In genomic region chr17:48554412-48555090, GRCh38 we compare ENCODE assay signal across 9 cellular contexts. TPM values are rescaled to one million over a fixed set of nuclear protein-coding genes. Genes with fewer than 3 reads are reported as not detected.
DNase-seq lines count a peak whose midpoint lies in the region; ATAC-seq, FAIRE-seq and TF ChIP-seq lines count a peak whose summit lies in the region.
"Had no signal": no experiment of that assay in that cellular context is flagged by ENCODE, and none has a peak within 500 bp of the region (broad histone marks: within the 10 kb centered on the region; RNA-seq: fewer than 3 reads in every experiment).

No MANE protein-coding gene starts in this region.

- H3K9me3 ChIP-seq in kidney (ENCODE audit: control insufficient read depth in 1 of 2, low read length in 2 of 2) (no peaks in the 10 kb centered on the region), spleen (no peaks in the 10 kb centered on the region)

- TF ChIP-seq CTCF in kidney (IDR thresholded peaks at IDR 0.05; ENCODE audit: borderline replicate concordance, extremely low read depth, insufficient read depth) (no peak), spleen (IDR thresholded peaks at IDR 0.05 in 8 of 11, conservative IDR thresholded peaks at IDR 0.05 in 3 of 11) (no peak)

- ATAC-seq in HG02870 (IDR thresholded peaks at IDR 0.05; ENCODE audit: unreplicated experiment), result no peak

- H3K27ac ChIP-seq in kidney (ENCODE audit: low read depth in 2 of 2, low read length in 2 of 2) (peak overlapping the region; percentile 79 to 88), spleen (peak overlapping the region in 7 of 8 donors; percentile 54 to 94 (median 61))

- DNase-seq in NCI-H1105 treated with DMSO at 0.1 percent for 48 hours (lab: John Stamatoyannopoulos, UW), result peak; percentile 42
- no peak for DNase-seq in NCI-H1105 (lab: John Stamatoyannopoulos, UW)
- peak; percentile 57 for DNase-seq in astrocyte of the hippocampus (ENCODE audit: low read depth, low spot score)
- DNase-seq in kidney, result no peak
- DNase-seq in spleen, result no peak
- no peak for DNase-seq in SW480 (ENCODE audit: low spot score)
- DNase-seq in stimulated activated CD4-positive, alpha-beta T cell treated with anti-CD3 and anti-CD28 coated beads, Interleukin-4, amount 100 ng/mL, for 24 hours, result no peak
- DNase-seq: NK-92 treated with Interleukin-12 subunit alpha and Interleukin-12 subunit beta, amount 100 ng/mL, for 24 hours had no signal

- TF ChIP-seq POLR2A in spleen (IDR thresholded peaks at IDR 0.05), result no peak

- no peak for FAIRE-seq in kidney (lab: Jason Lieb, UNC)

- H3K36me3 ChIP-seq in kidney (ENCODE audit: control insufficient read depth in 1 of 2, insufficient read depth in 2 of 2, low read length in 2 of 2), result peaks cover 0 to 3% of the 10 kb centered on the region in 2 donors
- peaks cover 0 to 17% (median 0%) of the 10 kb centered on the region in 6 donors for H3K36me3 ChIP-seq in spleen

- peaks cover 15 to 28% of the 10 kb centered on the region in 2 donors for H3K4me1 ChIP-seq in kidney (ENCODE audit: control insufficient read depth in 1 of 2, insufficient read depth in 1 of 2, low read depth in 1 of 2, low read length in 2 of 2)
- H3K4me1 ChIP-seq in spleen, result peaks cover 0 to 43% (median 11%) of the 10 kb centered on the region in 6 donors

- H3K4me3 ChIP-seq in kidney (ENCODE audit: low read length in 2 of 2) (peak overlapping the region; percentile 22 to 59), spleen (peak overlapping the region in 3 of 8 donors; percentile 1 to 54 (median 20))

- H3K27me3 ChIP-seq in spleen (replicated peaks in 1 of 7), result peaks cover 0 to 52% (median 6%) of the 10 kb centered on the region in 7 donors

- peak overlapping the region; percentile 31 to 81 for H3K9ac ChIP-seq in kidney (ENCODE audit: low read length in 2 of 2)

- WGBS in spleen, 5 donors, result 74 to 90% (median 82%) methylated on average over 39 to 41 of the region's 41 CpGs

- intact Hi-C loops in kidney (cut with DNase I) (no loop called here), spleen (cut with DNase I; ENCODE audit: low total_unique reads) (no loop called here)

RNA-seq across cellular contexts. Expression of gene HOXB2, which starts 9.6 kb away (rescaled TPM):
- total RNA-seq in kidney, result 61.9 TPM
- polyA plus RNA-seq in kidney (ENCODE audit: insufficient read depth, low read depth, low replicate concordance), result 30.7 TPM
- total RNA-seq in spleen, result 10 to 100 TPM in 4 of 7 donors, 1 to 10 TPM in 3; 5.9 to 21.9 (median 10.2) TPM
- polyA plus RNA-seq in spleen, result 1 to 10 TPM; 7.2 to 8.2 (median 8.0) TPM

RNA-seq across cellular contexts. Expression of gene HOXB4, which starts 23.6 kb away (rescaled TPM):
- 22.6 TPM for total RNA-seq in kidney
- polyA plus RNA-seq in kidney (ENCODE audit: insufficient read depth, low read depth, low replicate concordance), result 4.4 TPM
- 1 to 10 TPM; 1.9 to 6.4 (median 3.6) TPM for total RNA-seq in spleen
- 1 to 10 TPM; 2.3 to 2.7 (median 2.4) TPM for polyA plus RNA-seq in spleen

RNA-seq across cellular contexts. Expression of gene HOXB1, which starts 23.7 kb away (rescaled TPM):
- total RNA-seq in kidney (not detected), spleen (not detected)
- polyA plus RNA-seq in kidney (ENCODE audit: insufficient read depth, low read depth, low replicate concordance) (not detected), spleen (under 1 TPM in 1 of 3 donors, not detected in 2; 0.06 TPM)

RNA-seq across cellular contexts. Expression of gene HOXB3, which starts 35.5 kb away (rescaled TPM):
- total RNA-seq in kidney (99.0 TPM), spleen (10 to 100 TPM in 4 of 7 donors, 1 to 10 TPM in 3; 6.8 to 23.1 (median 10.4) TPM)
- polyA plus RNA-seq in kidney (ENCODE audit: insufficient read depth, low read depth, low replicate concordance) (12.1 TPM), spleen (1 to 10 TPM; 3.6 to 7.8 (median 6.5) TPM)

RNA-seq across cellular contexts. Expression of gene HOXB5, which starts 39.0 kb away (rescaled TPM):
- total RNA-seq in kidney, result 27.0 TPM
- polyA plus RNA-seq in kidney (ENCODE audit: insufficient read depth, low read depth, low replicate concordance), result 12.3 TPM
- 1 to 10 TPM in 3 of 7 donors, under 1 TPM in 4; 0.43 to 2.6 (median 0.67) TPM for total RNA-seq in spleen
- polyA plus RNA-seq in spleen, result 1 to 10 TPM in 2 of 3 donors, under 1 TPM in 1; 0.91 to 1.5 (median 1.3) TPM

Comparison
In these comparisons a context has a peak if more than half of its experiments do, and no peak if none do; other contexts are left out.
1. DNase-seq: peak in NCI-H1105 treated with DMSO at 0.1 percent for 48 hours (single experiment) and astrocyte of the hippocampus (single experiment); none in NCI-H1105 (single experiment), kidney (single experiment), spleen (single experiment), SW480 (single experiment) and stimulated activated CD4-positive, alpha-beta T cell treated with anti-CD3 and anti-CD28 coated beads, Interleukin-4, amount 100 ng/mL, for 24 hours (single experiment).